ENCODE assay signal across 10 cellular contexts in genomic region chr12:55842681-55843429, GRCh38. TPM values are rescaled to one million over a fixed set of nuclear protein-coding genes. Genes with fewer than 3 reads are reported as not detected.
DNase-seq lines count a peak whose midpoint lies in the region; ATAC-seq, FAIRE-seq and TF ChIP-seq lines count a peak whose summit lies in the region.
"Had no signal": no experiment of that assay in that cellular context is flagged by ENCODE, and none has a peak within 500 bp of the region (broad histone marks: within the 10 kb centered on the region; RNA-seq: fewer than 3 reads in every experiment).

Gene MMP19, minus strand, starts transcription at chr12:55842936. Its CDS starts 106 bp downstream, at chr12:55842830.

- TF ChIP-seq RAD21 in IMR-90 (IDR thresholded peaks at IDR 0.05; ENCODE audit: low read length): no peak

- H3K27me3 Mint-ChIP-seq in Calu3 (ENCODE audit: unreplicated experiment): peaks cover 28% of the 10 kb centered on the region

- H3K27ac ChIP-seq in IMR-90 (ENCODE audit: insufficient read depth, low read length) (peak within 1 kb of the TSS; percentile 67), keratinocyte (ENCODE audit: control insufficient read depth, insufficient read depth, low read length) (peak within 1 kb of the TSS; percentile 6), thoracic aorta (peak within 1 kb of the TSS; percentile 27 to 41)

- WGBS in IMR-90 (ENCODE audit: extremely low coverage in 2 of 2, insufficient read length in 1 of 2), 2 experiments: 100% methylated on average over 2 of the region's 10 CpGs; no CpG with 5 or more reads in 1 of the 2 experiments

- no peak within 1 kb of the TSS for H3K4me3 Mint-ChIP-seq in Calu3 (ENCODE audit: low read depth, unreplicated experiment)

- H3K4me1 Mint-ChIP-seq in Calu3 (ENCODE audit: low read depth, unreplicated experiment): peaks cover 14% of the 10 kb centered on the region

- H4K20me1 ChIP-seq in IMR-90 (ENCODE audit: insufficient read depth, low read length): no peaks in the 10 kb centered on the region
- H4K20me1 ChIP-seq in keratinocyte (ENCODE audit: control insufficient read depth, extremely low read depth, insufficient read depth, low read length): no peaks in the 10 kb centered on the region

- H2AFZ ChIP-seq in IMR-90 (replicated peaks; ENCODE audit: low read length, poor library complexity) (peak within 1 kb of the TSS; percentile 82), keratinocyte (ENCODE audit: control insufficient read depth, low read length) (peak within 1 kb of the TSS; percentile 60)

- no peaks in the 10 kb centered on the region for H3K27me3 ChIP-seq in IMR-90 (ENCODE audit: control insufficient read depth, insufficient read depth, low read length)
- no peaks in the 10 kb centered on the region for H3K27me3 ChIP-seq in keratinocyte (ENCODE audit: control insufficient read depth, extremely low read depth, insufficient read depth, low read length)
- H3K27me3 ChIP-seq in thoracic aorta (replicated peaks; ENCODE audit: insufficient read depth): no peaks in the 10 kb centered on the region

- H3K79me2 ChIP-seq in keratinocyte (ENCODE audit: control insufficient read depth, insufficient read depth, low read length): no peaks in the 10 kb centered on the region

- peak; percentile 82 for TF ChIP-seq POLR2A in IMR-90 (IDR thresholded peaks at IDR 0.05; ENCODE audit: low read depth, low read length)

- peak within 1 kb of the TSS; percentile 49 for H2BK5ac ChIP-seq in IMR-90 (ENCODE audit: low read depth, low read length, poor library complexity, severe bottlenecking)

- H3K36me3 ChIP-seq in IMR-90 (ENCODE audit: control insufficient read depth, insufficient read depth, low read length): peaks cover 21% of the 10 kb centered on the region
- H3K36me3 ChIP-seq in keratinocyte (ENCODE audit: control insufficient read depth in 2 of 2, extremely low read depth in 1 of 2, insufficient read depth in 2 of 2, low read length in 2 of 2): peaks cover 0 to 2% of the 10 kb centered on the region in 2 experiments
- no peaks in the 10 kb centered on the region for H3K36me3 ChIP-seq in thoracic aorta

- H3K36me3 Mint-ChIP-seq in Calu3 (ENCODE audit: insufficient read depth, unreplicated experiment): no peaks in the 10 kb centered on the region

- peak within 1 kb of the TSS; percentile 84 for H3K14ac ChIP-seq in IMR-90 (replicated peaks; ENCODE audit: low read depth, low read length)

- H3K4me2 ChIP-seq in IMR-90 (ENCODE audit: low read depth, low read length) (peak within 1 kb of the TSS; percentile 93), keratinocyte (ENCODE audit: control insufficient read depth, extremely low read depth, insufficient read depth, low read depth, low read length) (peak within 1 kb of the TSS; percentile 71)

- ATAC-seq in IMR-90 (ENCODE audit: low read depth) (peak; percentile 80), thoracic aorta (ENCODE audit: insufficient number of reproducible peaks, low FRiP score, low read depth) (no peak)

- peaks cover 13 to 37% of the 10 kb centered on the region in 2 experiments for H3K79me1 ChIP-seq in IMR-90 (ENCODE audit: low read depth in 1 of 2, low read length in 2 of 2)

- TF ChIP-seq CTCF in IMR-90 (conservative IDR thresholded peaks at IDR 0.05; ENCODE audit: low read depth, low read length) (0 out of 2 replicates have a peak, but pooled peaks have one; percentile 11), astrocyte of the spinal cord (IDR thresholded peaks at IDR 0.05; ENCODE audit: low read depth, low read length) (peak; percentile 10), keratinocyte (optimal IDR thresholded peaks at IDR 0.05 in 1 of 3, IDR thresholded peaks at IDR 0.05 in 1 of 3, conservative IDR thresholded peaks at IDR 0.05 in 1 of 3; ENCODE audit: extremely low read depth in 1 of 3, insufficient read depth in 2 of 3, low read length in 3 of 3) (no peak), thoracic aorta (IDR thresholded peaks at IDR 0.05) (no peak), Calu3 (IDR thresholded peaks at IDR 0.05; ENCODE audit: unreplicated experiment) (no peak)

- H3K9ac ChIP-seq in IMR-90 (ENCODE audit: low read depth, low read length) (peak within 1 kb of the TSS; percentile 73), keratinocyte (ENCODE audit: control insufficient read depth, extremely low read depth, insufficient read depth, low read length) (peak within 1 kb of the TSS; percentile 39)

- peak within 1 kb of the TSS; percentile 96 for H2AK9ac ChIP-seq in IMR-90 (replicated peaks; ENCODE audit: low read depth, low read length, poor library complexity)

- H3K23ac ChIP-seq in IMR-90 (ENCODE audit: low read depth, low read length): peak within 1 kb of the TSS; percentile 71; the same call in 1 of the 2 replicates

- POLR2A ChIA-PET in IMR-90 (lab: Charles Lee; ENCODE audit: unreplicated experiment): no interaction called here

- no peak within 1 kb of the TSS for H3K27ac Mint-ChIP-seq in Calu3 (ENCODE audit: unreplicated experiment)

- intact Hi-C loops in IMR-90 (cut with micrococcal nuclease): no loop called here
- intact Hi-C loops in Calu3 (cut with micrococcal nuclease; ENCODE audit: unreplicated experiment): no loop called here

- peak within 1 kb of the TSS; percentile 80 to 96 for H4K8ac ChIP-seq in IMR-90 (ENCODE audit: low read depth in 2 of 2, low read length in 2 of 2)

- peak within 1 kb of the TSS; percentile 64 for H3K18ac ChIP-seq in IMR-90 (ENCODE audit: low read depth, low read length)

- H3K56ac ChIP-seq in IMR-90 (ENCODE audit: extremely low read depth, insufficient read depth, low read length): peak within 1 kb of the TSS; percentile 77

- H3K4me3 ChIP-seq in IMR-90 (ENCODE audit: insufficient read depth, low read depth, low read length): peak within 1 kb of the TSS; percentile 59
- peak within 1 kb of the TSS; percentile 55 for H3K4me3 ChIP-seq in astrocyte of the spinal cord (ENCODE audit: low read depth, low read length)
- H3K4me3 ChIP-seq in keratinocyte (ENCODE audit: control insufficient read depth in 2 of 3, extremely low read depth in 1 of 3, insufficient read depth in 2 of 3, low read depth in 1 of 3, low read length in 3 of 3): peak within 1 kb of the TSS; percentile 26 to 58 (median 37)
- H3K4me3 ChIP-seq in thoracic aorta: peak within 1 kb of the TSS; percentile 67

- peak within 1 kb of the TSS; percentile 97 for H2AK5ac ChIP-seq in IMR-90 (ENCODE audit: low read depth, low read length)

- peak within 1 kb of the TSS; percentile 95 for H3K4ac ChIP-seq in IMR-90 (ENCODE audit: low read depth, low read length)

- H4K5ac ChIP-seq in IMR-90 (ENCODE audit: low read depth, low read length): peak within 1 kb of the TSS; percentile 60

- H3K9me3 ChIP-seq in IMR-90 (ENCODE audit: control insufficient read depth, insufficient read depth, low read length) (no peaks in the 10 kb centered on the region), keratinocyte (ENCODE audit: control insufficient read depth, low read depth, low read length) (no peaks in the 10 kb centered on the region), thoracic aorta (no peaks in the 10 kb centered on the region)

- peak within 1 kb of the TSS; percentile 94; the same call in 2 of the 3 replicates for H2BK15ac ChIP-seq in IMR-90 (ENCODE audit: low read depth, low read length)

- peak within 1 kb of the TSS; percentile 96 for H2BK20ac ChIP-seq in IMR-90 (ENCODE audit: low read depth, low read length)

- DNase-seq in IMR-90 (peak; percentile 82), astrocyte of the spinal cord (ENCODE audit: low read depth, low spot score) (peak; percentile 73), keratinocyte (ENCODE audit: low read depth, low spot score) (no peak), thoracic aorta (ENCODE audit: low spot score) (no peak), NCI-H2081 treated with DMSO at 0.1 percent for 48 hours (lab: John Stamatoyannopoulos, UW) (no peak), ecto neural progenitor cell (ENCODE audit: low spot score) (no peak), Calu3 (no peak)
- no peak for DNase-seq in activated CD8-positive, alpha-beta memory T cell treated with anti-CD3 and anti-CD28 coated beads, Interleukin-2, amount 50 U/mL, for 48 hours
- DNase-seq: stimulated activated CD8-positive, alpha-beta memory T cell treated with anti-CD3 and anti-CD28 coated beads, Interleukin-4, amount 100 ng/mL, for 48 hours had no signal

- CTCF ChIA-PET in IMR-90 (lab: Yijun Ruan, JAX) (interaction anchor here (0.5 to 1.1 kb wide), 2 partner anchors 23 to 139 kb away, joined by 3 read pairs; no protein-coding TSS in a partner anchor), Calu3 (lab: Charles Lee) (no interaction called here)

- peak within 1 kb of the TSS; percentile 81 for H4K91ac ChIP-seq in IMR-90 (ENCODE audit: insufficient read depth, low read depth, low read length)

- BruUV-seq in IMR-90 (replicated peaks; lab: Mats Ljungman, UMichigan): no TSS peak
- no TSS peak for BruUV-seq in Calu3 (replicated peaks; lab: Mats Ljungman, UMichigan)

- peak; percentile 66 for FAIRE-seq in keratinocyte (lab: Jason Lieb, UNC)

- peak within 1 kb of the TSS; percentile 87 for H2BK120ac ChIP-seq in IMR-90 (ENCODE audit: low read depth, low read length)

- H3K9me3 Mint-ChIP-seq in Calu3 (ENCODE audit: low read depth, unreplicated experiment): no peaks in the 10 kb centered on the region

- peaks cover 21% of the 10 kb centered on the region for H3K9me1 ChIP-seq in IMR-90 (ENCODE audit: insufficient read depth, low read length)
- no peaks in the 10 kb centered on the region for H3K9me1 ChIP-seq in keratinocyte (ENCODE audit: control insufficient read depth, extremely low read depth, insufficient read depth, low read length)

- H3K4me1 ChIP-seq in IMR-90 (ENCODE audit: control insufficient read depth, insufficient read depth, low read length) (peaks cover 19% of the 10 kb centered on the region), keratinocyte (ENCODE audit: control insufficient read depth, extremely low read depth, insufficient read depth, low read length) (peaks cover 18% of the 10 kb centered on the region), thoracic aorta (ENCODE audit: control insufficient read depth in 1 of 2, low read depth in 2 of 2) (peaks cover 15 to 45% of the 10 kb centered on the region in 2 donors)

- dilution Hi-C loops in IMR-90 (cut with HindIII; ENCODE audit: low sequenced_read_pairs, unreplicated experiment): no loop called here
- dilution Hi-C loops in keratinocyte (cut with MboI; ENCODE audit: extremely low pct_ligation_motif_present, low sequenced_read_pairs): no loop called here

- in situ Hi-C loops in IMR-90 (cut with MboI; ENCODE audit: low sequenced_read_pairs) (no loop called here), astrocyte of the spinal cord (cut with HindIII; ENCODE audit: low sequenced_read_pairs) (no loop called here)

RNA-seq across cellular contexts. Expression of gene MMP19, which starts in this region (rescaled TPM):
- 8.6 and 9.9 TPM in 2 replicates for total RNA-seq in IMR-90 (2012; rRNA removed)
- polyA plus RNA-seq in IMR-90 (2012; rRNA removed): 34.3 and 34.7 TPM in 2 replicates
- 22.3 and 24.0 TPM in 2 replicates for polyA plus RNA-seq in IMR-90 (2012; cell fraction: cytosol; rRNA removed)
- 56.9 and 100 TPM in 2 replicates for polyA plus RNA-seq in IMR-90 (2012; cell fraction: nucleus; rRNA removed; ENCODE audit: low replicate concordance)
- 2.2 to 4.1 TPM (median 2.7 TPM) in 3 replicates for polyA plus RNA-seq in keratinocyte
- polyA plus RNA-seq in keratinocyte (2011; ENCODE audit: low read depth): 0.35 TPM
- 1.1 and 1.6 TPM in 2 replicates for polyA plus RNA-seq in keratinocyte (2011; cell fraction: cytosol; rRNA removed)
- polyA plus RNA-seq in keratinocyte (2011; cell fraction: nucleus; rRNA removed): 5.9 and 6.9 TPM in 2 replicates
- polyA plus RNA-seq in keratinocyte (2012; ENCODE audit: low replicate concordance): 0.49 and 3.8 TPM in 2 replicates
- polyA minus RNA-seq in keratinocyte: 1.1 to 4.0 TPM (median 1.2 TPM) in 3 replicates
- not detected for polyA minus RNA-seq in keratinocyte (2011; cell fraction: cytosol; rRNA and poly(A)+ RNA removed)
- 2.1 and 3.0 TPM in 2 replicates for polyA minus RNA-seq in keratinocyte (2011; cell fraction: nucleus; rRNA and poly(A)+ RNA removed)
- total RNA-seq in thoracic aorta: 10 to 100 TPM; 72.9 to 85.0 TPM
- total RNA-seq in Calu3 (2022): not detected in 2 replicates
- total RNA-seq: SK-MEL-5 had no signal

Comparison
In these comparisons a context has a peak if more than half of its experiments do, and no peak if none do; other contexts are left out.
1. DNase-seq: peak in IMR-90 (single experiment) and astrocyte of the spinal cord (single experiment); none in keratinocyte (single experiment), thoracic aorta (single experiment), activated CD8-positive, alpha-beta memory T cell treated with anti-CD3 and anti-CD28 coated beads, Interleukin-2, amount 50 U/mL, for 48 hours (single experiment), NCI-H2081 treated with DMSO at 0.1 percent for 48 hours (single experiment), ecto neural progenitor cell (single experiment) and Calu3 (single experiment).
2. H3K27ac ChIP-seq: peak in every context shown above with its lines; median percentile 67 in IMR-90; 34 in thoracic aorta; 6 in keratinocyte.
3. CTCF ChIP-seq: peak in IMR-90 (single experiment) and astrocyte of the spinal cord (single experiment); none in keratinocyte (0 of 3), thoracic aorta (single experiment) and Calu3 (single experiment).
4. Peak in every context shown above with its lines, with median percentiles within 50 percentile points of each other: H3K4me3 ChIP-seq.